ENCODE assay signal across 1 cellular context in the genomic region with DNA sequence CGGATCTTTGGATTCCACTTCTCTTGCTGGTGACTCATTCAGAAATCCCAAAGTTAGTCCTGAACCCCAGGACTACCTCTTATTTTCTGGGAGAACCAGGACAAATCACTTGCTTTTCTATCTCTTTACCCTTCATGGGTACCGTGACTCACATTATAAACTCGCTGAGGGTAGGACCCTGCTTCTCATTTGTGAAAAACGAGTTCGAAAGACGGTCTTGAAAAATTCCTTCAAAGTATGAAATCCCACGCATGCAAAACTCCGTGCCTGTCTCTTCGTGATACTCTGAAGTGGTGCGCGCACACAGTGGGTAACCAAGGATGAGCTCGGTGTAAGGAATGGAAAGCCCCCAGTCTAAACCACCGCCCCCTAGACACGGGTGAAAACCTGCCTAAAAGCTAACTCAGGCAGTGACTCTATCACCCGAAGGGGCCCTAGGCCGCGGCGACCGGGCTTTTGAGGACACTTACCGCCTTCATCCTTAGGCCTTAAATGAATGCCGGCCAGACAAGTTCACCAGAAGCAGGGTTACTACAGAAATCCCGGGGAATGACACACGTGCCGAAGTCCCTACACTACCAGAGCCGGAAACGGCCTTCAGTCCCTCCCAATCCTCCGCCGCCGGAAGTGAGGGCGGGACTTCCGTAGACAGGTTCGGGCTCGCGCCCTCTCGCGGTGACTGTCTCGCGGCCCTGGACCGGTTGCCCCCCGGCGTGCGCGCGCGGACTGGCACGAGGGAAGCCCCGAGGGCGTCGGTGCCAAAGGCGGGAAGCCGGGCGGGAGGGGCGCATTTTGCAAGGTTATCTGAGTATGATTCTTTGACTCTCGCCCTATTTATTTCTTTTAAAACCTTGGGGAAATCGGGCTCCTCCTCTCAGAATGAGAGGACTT.
TF ChIP-seq lines count a peak whose summit lies in the region.

A gene with protein sequence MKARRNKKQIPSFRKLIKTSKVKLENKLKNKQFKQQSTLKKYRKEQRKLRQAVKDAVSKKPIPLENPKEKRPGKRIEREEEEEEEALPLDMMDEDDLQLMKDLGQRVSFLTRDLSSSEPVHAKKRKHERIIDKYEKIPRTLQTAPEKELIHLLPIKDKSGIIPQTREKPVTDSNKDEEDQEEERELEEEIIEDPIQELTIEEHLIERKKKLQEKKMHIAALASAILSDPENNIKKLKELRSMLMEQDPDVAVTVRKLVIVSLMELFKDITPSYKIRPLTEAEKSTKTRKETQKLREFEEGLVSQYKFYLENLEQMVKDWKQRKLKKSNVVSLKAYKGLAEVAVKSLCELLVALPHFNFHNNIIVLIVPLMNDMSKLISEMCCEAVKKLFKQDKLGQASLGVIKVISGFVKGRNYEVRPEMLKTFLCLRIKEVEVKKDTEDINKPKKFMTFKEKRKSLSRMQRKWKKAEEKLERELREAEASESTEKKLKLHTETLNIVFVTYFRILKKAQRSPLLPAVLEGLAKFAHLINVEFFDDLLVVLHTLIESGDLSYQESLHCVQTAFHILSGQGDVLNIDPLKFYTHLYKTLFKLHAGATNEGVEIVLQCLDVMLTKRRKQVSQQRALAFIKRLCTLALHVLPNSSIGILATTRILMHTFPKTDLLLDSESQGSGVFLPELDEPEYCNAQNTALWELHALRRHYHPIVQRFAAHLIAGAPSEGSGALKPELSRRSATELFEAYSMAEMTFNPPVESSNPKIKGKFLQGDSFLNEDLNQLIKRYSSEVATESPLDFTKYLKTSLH (minus strand): TSS at position 580 of the 891 bp plus-strand sequence. CDS start 101 bp downstream, at position 479.

TF ChIP-seq in K562, 482 proteins besides CTCF, POLR2A, EP300 and RAD21 (continued from another document and continues in another):
- TF ChIP-seq, protein P1, sequence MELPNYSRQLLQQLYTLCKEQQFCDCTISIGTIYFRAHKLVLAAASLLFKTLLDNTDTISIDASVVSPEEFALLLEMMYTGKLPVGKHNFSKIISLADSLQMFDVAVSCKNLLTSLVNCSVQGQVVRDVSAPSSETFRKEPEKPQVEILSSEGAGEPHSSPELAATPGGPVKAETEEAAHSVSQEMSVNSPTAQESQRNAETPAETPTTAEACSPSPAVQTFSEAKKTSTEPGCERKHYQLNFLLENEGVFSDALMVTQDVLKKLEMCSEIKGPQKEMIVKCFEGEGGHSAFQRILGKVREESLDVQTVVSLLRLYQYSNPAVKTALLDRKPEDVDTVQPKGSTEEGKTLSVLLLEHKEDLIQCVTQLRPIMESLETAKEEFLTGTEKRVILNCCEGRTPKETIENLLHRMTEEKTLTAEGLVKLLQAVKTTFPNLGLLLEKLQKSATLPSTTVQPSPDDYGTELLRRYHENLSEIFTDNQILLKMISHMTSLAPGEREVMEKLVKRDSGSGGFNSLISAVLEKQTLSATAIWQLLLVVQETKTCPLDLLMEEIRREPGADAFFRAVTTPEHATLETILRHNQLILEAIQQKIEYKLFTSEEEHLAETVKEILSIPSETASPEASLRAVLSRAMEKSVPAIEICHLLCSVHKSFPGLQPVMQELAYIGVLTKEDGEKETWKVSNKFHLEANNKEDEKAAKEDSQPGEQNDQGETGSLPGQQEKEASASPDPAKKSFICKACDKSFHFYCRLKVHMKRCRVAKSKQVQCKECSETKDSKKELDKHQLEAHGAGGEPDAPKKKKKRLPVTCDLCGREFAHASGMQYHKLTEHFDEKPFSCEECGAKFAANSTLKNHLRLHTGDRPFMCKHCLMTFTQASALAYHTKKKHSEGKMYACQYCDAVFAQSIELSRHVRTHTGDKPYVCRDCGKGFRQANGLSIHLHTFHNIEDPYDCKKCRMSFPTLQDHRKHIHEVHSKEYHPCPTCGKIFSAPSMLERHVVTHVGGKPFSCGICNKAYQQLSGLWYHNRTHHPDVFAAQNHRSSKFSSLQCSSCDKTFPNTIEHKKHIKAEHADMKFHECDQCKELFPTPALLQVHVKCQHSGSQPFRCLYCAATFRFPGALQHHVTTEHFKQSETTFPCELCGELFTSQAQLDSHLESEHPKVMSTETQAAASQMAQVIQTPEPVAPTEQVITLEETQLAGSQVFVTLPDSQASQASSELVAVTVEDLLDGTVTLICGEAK (IDR thresholded peaks at IDR 0.05): peak; percentile 96
- TF ChIP-seq, protein P1 (CRISPR knock-in tag; IDR thresholded peaks at IDR 0.05): no peak
- TF ChIP-seq FOXP1 (CRISPR knock-in tag; IDR thresholded peaks at IDR 0.05) (peak; percentile 82; the same call in 1 of the 2 replicates), KDM4B (IDR thresholded peaks at IDR 0.05; ENCODE audit: borderline replicate concordance in 2 of 2, low read depth in 1 of 2) (peak in 1 of 2 experiments; percentile 89; a peak in 2 of 4 replicates), KLF1 (tag; IDR thresholded peaks at IDR 0.05) (peak; percentile 18; the same call in 1 of the 2 replicates), ZNF695 (CRISPR knock-in tag; IDR thresholded peaks at IDR 0.05) (no peak), RUNX1 (IDR thresholded peaks at IDR 0.05; ENCODE audit: low read depth) (no peak), FIP1L1 (IDR thresholded peaks at IDR 0.05; ENCODE audit: low read depth, low read length, poor library complexity, severe bottlenecking) (no peak), FOXM1 (IDR thresholded peaks at IDR 0.05; ENCODE audit: low read depth) (no peak), FOXM1 (CRISPR knock-in tag; IDR thresholded peaks at IDR 0.05; ENCODE audit: low read depth) (0 out of 2 replicates have a peak, but pooled peaks have one; percentile 49), LCOR (CRISPR knock-in tag; IDR thresholded peaks at IDR 0.05) (peak; percentile 88), TCF3 (CRISPR knock-in tag; IDR thresholded peaks at IDR 0.05) (peak; percentile 11; the same call in 1 of the 2 replicates), EZH2 (IDR thresholded peaks at IDR 0.05; ENCODE audit: borderline replicate concordance, low read depth, low read length) (no peak), HDAC1 (IDR thresholded peaks at IDR 0.05) (peak in 1 of 2 experiments; percentile 92; a peak in 2 of 4 replicates), TBP (optimal IDR thresholded peaks at IDR 0.05; ENCODE audit: low read depth, low read length) (peak; percentile 69), COPS2 (conservative IDR thresholded peaks at IDR 0.05) (no peak), ZFX (CRISPR knock-in tag; IDR thresholded peaks at IDR 0.05) (peak; percentile 78), FOXJ2 (tag; IDR thresholded peaks at IDR 0.05) (no peak), HDAC8 (tag; IDR thresholded peaks at IDR 0.05) (0 out of 2 replicates have a peak, but pooled peaks have one; percentile 39), NCOA6 (IDR thresholded peaks at IDR 0.05) (no peak), POLR2AphosphoS5 (IDR thresholded peaks at IDR 0.05; ENCODE audit: control insufficient read depth, insufficient read depth, low read depth, low read length) (peak; percentile 58; the same call in 1 of the 2 replicates), SUPT5H (IDR thresholded peaks at IDR 0.05) (peak; percentile 66), HCFC1 (IDR thresholded peaks at IDR 0.05; ENCODE audit: low read depth, low read length) (peak; percentile 62), KLF10 (CRISPR knock-in tag; IDR thresholded peaks at IDR 0.05) (no peak)
- TF ChIP-seq, protein P2, sequence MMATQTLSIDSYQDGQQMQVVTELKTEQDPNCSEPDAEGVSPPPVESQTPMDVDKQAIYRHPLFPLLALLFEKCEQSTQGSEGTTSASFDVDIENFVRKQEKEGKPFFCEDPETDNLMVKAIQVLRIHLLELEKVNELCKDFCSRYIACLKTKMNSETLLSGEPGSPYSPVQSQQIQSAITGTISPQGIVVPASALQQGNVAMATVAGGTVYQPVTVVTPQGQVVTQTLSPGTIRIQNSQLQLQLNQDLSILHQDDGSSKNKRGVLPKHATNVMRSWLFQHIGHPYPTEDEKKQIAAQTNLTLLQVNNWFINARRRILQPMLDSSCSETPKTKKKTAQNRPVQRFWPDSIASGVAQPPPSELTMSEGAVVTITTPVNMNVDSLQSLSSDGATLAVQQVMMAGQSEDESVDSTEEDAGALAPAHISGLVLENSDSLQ (IDR thresholded peaks at IDR 0.05): peak; percentile 66
- TF ChIP-seq, protein P3, sequence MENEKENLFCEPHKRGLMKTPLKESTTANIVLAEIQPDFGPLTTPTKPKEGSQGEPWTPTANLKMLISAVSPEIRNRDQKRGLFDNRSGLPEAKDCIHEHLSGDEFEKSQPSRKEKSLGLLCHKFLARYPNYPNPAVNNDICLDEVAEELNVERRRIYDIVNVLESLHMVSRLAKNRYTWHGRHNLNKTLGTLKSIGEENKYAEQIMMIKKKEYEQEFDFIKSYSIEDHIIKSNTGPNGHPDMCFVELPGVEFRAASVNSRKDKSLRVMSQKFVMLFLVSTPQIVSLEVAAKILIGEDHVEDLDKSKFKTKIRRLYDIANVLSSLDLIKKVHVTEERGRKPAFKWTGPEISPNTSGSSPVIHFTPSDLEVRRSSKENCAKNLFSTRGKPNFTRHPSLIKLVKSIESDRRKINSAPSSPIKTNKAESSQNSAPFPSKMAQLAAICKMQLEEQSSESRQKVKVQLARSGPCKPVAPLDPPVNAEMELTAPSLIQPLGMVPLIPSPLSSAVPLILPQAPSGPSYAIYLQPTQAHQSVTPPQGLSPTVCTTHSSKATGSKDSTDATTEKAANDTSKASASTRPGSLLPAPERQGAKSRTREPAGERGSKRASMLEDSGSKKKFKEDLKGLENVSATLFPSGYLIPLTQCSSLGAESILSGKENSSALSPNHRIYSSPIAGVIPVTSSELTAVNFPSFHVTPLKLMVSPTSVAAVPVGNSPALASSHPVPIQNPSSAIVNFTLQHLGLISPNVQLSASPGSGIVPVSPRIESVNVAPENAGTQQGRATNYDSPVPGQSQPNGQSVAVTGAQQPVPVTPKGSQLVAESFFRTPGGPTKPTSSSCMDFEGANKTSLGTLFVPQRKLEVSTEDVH (IDR thresholded peaks at IDR 0.05; ENCODE audit: low read depth, partially characterized antibody): peak; percentile 79
- TF ChIP-seq, protein P4, sequence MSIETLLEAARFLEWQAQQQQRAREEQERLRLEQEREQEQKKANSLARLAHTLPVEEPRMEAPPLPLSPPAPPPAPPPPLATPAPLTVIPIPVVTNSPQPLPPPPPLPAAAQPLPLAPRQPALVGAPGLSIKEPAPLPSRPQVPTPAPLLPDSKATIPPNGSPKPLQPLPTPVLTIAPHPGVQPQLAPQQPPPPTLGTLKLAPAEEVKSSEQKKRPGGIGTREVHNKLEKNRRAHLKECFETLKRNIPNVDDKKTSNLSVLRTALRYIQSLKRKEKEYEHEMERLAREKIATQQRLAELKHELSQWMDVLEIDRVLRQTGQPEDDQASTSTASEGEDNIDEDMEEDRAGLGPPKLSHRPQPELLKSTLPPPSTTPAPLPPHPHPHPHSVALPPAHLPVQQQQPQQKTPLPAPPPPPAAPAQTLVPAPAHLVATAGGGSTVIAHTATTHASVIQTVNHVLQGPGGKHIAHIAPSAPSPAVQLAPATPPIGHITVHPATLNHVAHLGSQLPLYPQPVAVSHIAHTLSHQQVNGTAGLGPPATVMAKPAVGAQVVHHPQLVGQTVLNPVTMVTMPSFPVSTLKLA (conservative IDR thresholded peaks at IDR 0.05): peak; percentile 88 to 94
- TF ChIP-seq, protein P5, sequence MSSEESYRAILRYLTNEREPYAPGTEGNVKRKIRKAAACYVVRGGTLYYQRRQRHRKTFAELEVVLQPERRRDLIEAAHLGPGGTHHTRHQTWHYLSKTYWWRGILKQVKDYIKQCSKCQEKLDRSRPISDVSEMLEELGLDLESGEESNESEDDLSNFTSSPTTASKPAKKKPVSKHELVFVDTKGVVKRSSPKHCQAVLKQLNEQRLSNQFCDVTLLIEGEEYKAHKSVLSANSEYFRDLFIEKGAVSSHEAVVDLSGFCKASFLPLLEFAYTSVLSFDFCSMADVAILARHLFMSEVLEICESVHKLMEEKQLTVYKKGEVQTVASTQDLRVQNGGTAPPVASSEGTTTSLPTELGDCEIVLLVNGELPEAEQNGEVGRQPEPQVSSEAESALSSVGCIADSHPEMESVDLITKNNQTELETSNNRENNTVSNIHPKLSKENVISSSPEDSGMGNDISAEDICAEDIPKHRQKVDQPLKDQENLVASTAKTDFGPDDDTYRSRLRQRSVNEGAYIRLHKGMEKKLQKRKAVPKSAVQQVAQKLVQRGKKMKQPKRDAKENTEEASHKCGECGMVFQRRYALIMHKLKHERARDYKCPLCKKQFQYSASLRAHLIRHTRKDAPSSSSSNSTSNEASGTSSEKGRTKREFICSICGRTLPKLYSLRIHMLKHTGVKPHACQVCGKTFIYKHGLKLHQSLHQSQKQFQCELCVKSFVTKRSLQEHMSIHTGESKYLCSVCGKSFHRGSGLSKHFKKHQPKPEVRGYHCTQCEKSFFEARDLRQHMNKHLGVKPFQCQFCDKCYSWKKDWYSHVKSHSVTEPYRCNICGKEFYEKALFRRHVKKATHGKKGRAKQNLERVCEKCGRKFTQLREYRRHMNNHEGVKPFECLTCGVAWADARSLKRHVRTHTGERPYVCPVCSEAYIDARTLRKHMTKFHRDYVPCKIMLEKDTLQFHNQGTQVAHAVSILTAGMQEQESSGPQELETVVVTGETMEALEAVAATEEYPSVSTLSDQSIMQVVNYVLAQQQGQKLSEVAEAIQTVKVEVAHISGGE (CRISPR knock-in tag; IDR thresholded peaks at IDR 0.05): peak in 2 of 3 experiments; percentile 20 to 85; a peak in 3 of 6 replicates
